In genomic region chr2:66433945-66434678, GRCh38 we compare ENCODE assay signal across 8 cellular contexts. TPM values are rescaled to one million over a fixed set of nuclear protein-coding genes. Genes with fewer than 3 reads are reported as not detected.
DNase-seq lines count a peak whose midpoint lies in the region; ATAC-seq and TF ChIP-seq lines count a peak whose summit lies in the region.

No MANE protein-coding gene starts in this region.

- H3K27ac ChIP-seq in PC-3 (ENCODE audit: low read length): peak overlapping the region; percentile 55; the same call in 1 of the 2 replicates
- peak overlapping the region; percentile 64 to 80 for H3K27ac ChIP-seq in liver (ENCODE audit: low read depth in 1 of 2, low read length in 2 of 2)
- peak overlapping the region; percentile 97 for H3K27ac ChIP-seq in stomach smooth muscle (ENCODE audit: low read length)

- peak overlapping the region; percentile 74 for H3K4me3 Mint-ChIP-seq in activated CD4-positive, alpha-beta T cell treated with anti-CD3 and anti-CD28 coated beads, Interleukin-2, amount 10 ng/mL, durations not matched to agents 24 days and 14 days
- H3K4me3 Mint-ChIP-seq in dendritic cell treated with granulocyte-macrophage colony-stimulating factor and Interleukin-4, amounts not matched to agents 40 ng/mL and 50 ng/mL, for 4 days: peak overlapping the region; percentile 94

- CTCF ChIA-PET in PC-3 (lab: Charles Lee): interaction anchor here (0.6 to 1.0 kb wide), 2 partner anchors 142 to 1128 kb away, joined by 3 read pairs; no protein-coding TSS in a partner anchor

- H4K20me1 ChIP-seq in PC-3 (ENCODE audit: low read length): no peaks in the 10 kb centered on the region

- H3K27ac Mint-ChIP-seq in activated CD4-positive, alpha-beta T cell treated with anti-CD3 and anti-CD28 coated beads, Interleukin-2, amount 10 ng/mL, durations not matched to agents 24 days and 14 days: no peak overlapping the region
- peak overlapping the region; percentile 72 for H3K27ac Mint-ChIP-seq in dendritic cell treated with granulocyte-macrophage colony-stimulating factor and Interleukin-4, amounts not matched to agents 40 ng/mL and 50 ng/mL, for 4 days

- TF ChIP-seq RAD21 in liver (IDR thresholded peaks at IDR 0.05): no peak

- peak; percentile 78 for DNase-seq in activated CD4-positive, alpha-beta T cell treated with anti-CD3 and anti-CD28 coated beads, Interleukin-2, amount 10 ng/mL, durations not matched to agents 24 days and 14 days
- no peak for DNase-seq in activated CD4-positive, alpha-beta T cell treated with anti-CD3 and anti-CD28 coated beads for 1 hour
- DNase-seq in PC-3: peak; percentile 53
- no peak for DNase-seq in stimulated activated CD4-positive, alpha-beta T cell treated with anti-CD3 and anti-CD28 coated beads, Interleukin-2, amount 100 ng/mL, for 48 hours

- TF ChIP-seq CTCF in PC-3 (conservative IDR thresholded peaks at IDR 0.05; ENCODE audit: low read depth, low read length) (no peak), liver (IDR thresholded peaks at IDR 0.05; ENCODE audit: low read depth, low read length, missing input control) (no peak)

- no peaks in the 10 kb centered on the region for H3K4me1 ChIP-seq in PC-3 (ENCODE audit: insufficient read depth, low read length)
- H3K4me1 ChIP-seq in liver (ENCODE audit: control insufficient read depth in 4 of 4, insufficient read depth in 4 of 4, low read length in 3 of 4): peaks cover 0 to 27% (median 21%) of the 10 kb centered on the region in 4 donors
- H3K4me1 ChIP-seq in stomach smooth muscle (ENCODE audit: control insufficient read depth, insufficient read depth, low read length): peaks cover 15% of the 10 kb centered on the region

- peaks cover 16% of the 10 kb centered on the region; the same call in 1 of the 2 replicates for H3K79me2 ChIP-seq in PC-3 (ENCODE audit: low read length)

- no peaks in the 10 kb centered on the region for H3K27me3 ChIP-seq in PC-3 (ENCODE audit: low read length)
- no peaks in the 10 kb centered on the region for H3K27me3 ChIP-seq in liver (ENCODE audit: control insufficient read depth in 4 of 4, insufficient read depth in 4 of 4, low read length in 3 of 4)
- no peaks in the 10 kb centered on the region for H3K27me3 ChIP-seq in stomach smooth muscle (ENCODE audit: control insufficient read depth in 1 of 2, insufficient read depth in 2 of 2, low read length in 2 of 2)

- intact Hi-C loops in activated CD4-positive, alpha-beta T cell treated with anti-CD3 and anti-CD28 coated beads, Interleukin-2, amount 10 ng/mL, durations not matched to agents 24 days and 14 days (cut with micrococcal nuclease): loop anchor here (2.0 to 10.0 kb wide), 4 partner anchors 145 to 1411 kb away; no protein-coding TSS in a partner anchor
- intact Hi-C loops in PC-3 (cut with micrococcal nuclease): loop anchor here (5.0 to 10.0 kb wide), 3 partner anchors 781 to 1598 kb away; partner anchors contain the start of gene ETAA1
- intact Hi-C loops in dendritic cell treated with granulocyte-macrophage colony-stimulating factor and Interleukin-4, amounts not matched to agents 40 ng/mL and 50 ng/mL, for 4 days (cut with micrococcal nuclease): loop anchor here (10.0 kb wide), 1 partner anchor 961 kb away; the partner anchor contains the start of gene ETAA1

- POLR2A ChIA-PET in PC-3 (lab: Charles Lee; ENCODE audit: unreplicated experiment): interaction anchor here (0.5 to 0.7 kb wide), 6 partner anchors 141 to 1207 kb away, joined by 3 to 15 read pairs (median 3); partner anchors contain the start of gene ACTR2

- no peaks in the 10 kb centered on the region for H3F3A ChIP-seq in PC-3 (ENCODE audit: low read length, unreplicated experiment)

- H3K36me3 Mint-ChIP-seq in activated CD4-positive, alpha-beta T cell treated with anti-CD3 and anti-CD28 coated beads, Interleukin-2, amount 10 ng/mL, durations not matched to agents 24 days and 14 days (ENCODE audit: low read depth): peaks cover 2% of the 10 kb centered on the region
- H3K36me3 Mint-ChIP-seq in dendritic cell treated with granulocyte-macrophage colony-stimulating factor and Interleukin-4, amounts not matched to agents 40 ng/mL and 50 ng/mL, for 4 days (ENCODE audit: low read depth): no peaks in the 10 kb centered on the region

- BruUV-seq in PC-3 (replicated peaks; lab: Mats Ljungman, UMichigan): no TSS peak

- H3K36me3 ChIP-seq in PC-3 (ENCODE audit: low read depth, low read length) (no peaks in the 10 kb centered on the region), liver (ENCODE audit: control insufficient read depth in 4 of 4, insufficient read depth in 3 of 4, low read depth in 1 of 4, low read length in 3 of 4) (peaks cover 0 to 3% (median 0%) of the 10 kb centered on the region in 4 donors), stomach smooth muscle (ENCODE audit: control insufficient read depth in 2 of 2, insufficient read depth in 2 of 2, low read length in 2 of 2) (peaks cover 9 to 11% of the 10 kb centered on the region in 2 donors)

- H3K9me3 ChIP-seq in PC-3 (ENCODE audit: low read length) (no peaks in the 10 kb centered on the region), liver (ENCODE audit: control insufficient read depth in 4 of 4, low read length in 3 of 4) (no peaks in the 10 kb centered on the region), stomach smooth muscle (ENCODE audit: control insufficient read depth in 2 of 2, low read length in 2 of 2) (no peaks in the 10 kb centered on the region)

- H3K4me3 ChIP-seq in PC-3 (ENCODE audit: low read length): peak overlapping the region; percentile 91
- H3K4me3 ChIP-seq in liver (ENCODE audit: low read depth in 1 of 3, low read length in 3 of 3): peak overlapping the region; percentile 73 to 82 (median 82)
- peak overlapping the region; percentile 61 to 95 for H3K4me3 ChIP-seq in stomach smooth muscle (ENCODE audit: low read length in 2 of 2)

- peaks cover 15% of the 10 kb centered on the region for H3K4me1 Mint-ChIP-seq in activated CD4-positive, alpha-beta T cell treated with anti-CD3 and anti-CD28 coated beads, Interleukin-2, amount 10 ng/mL, durations not matched to agents 24 days and 14 days
- peaks cover 51% of the 10 kb centered on the region for H3K4me1 Mint-ChIP-seq in dendritic cell treated with granulocyte-macrophage colony-stimulating factor and Interleukin-4, amounts not matched to agents 40 ng/mL and 50 ng/mL, for 4 days (ENCODE audit: low read depth)

- ATAC-seq in HG03432 (IDR thresholded peaks at IDR 0.05; ENCODE audit: unreplicated experiment) (peak; percentile 50), PC-3 (peak; percentile 45)

- peaks cover 78% of the 10 kb centered on the region for H3K27me3 Mint-ChIP-seq in activated CD4-positive, alpha-beta T cell treated with anti-CD3 and anti-CD28 coated beads, Interleukin-2, amount 10 ng/mL, durations not matched to agents 24 days and 14 days
- peaks cover 84% of the 10 kb centered on the region for H3K27me3 Mint-ChIP-seq in dendritic cell treated with granulocyte-macrophage colony-stimulating factor and Interleukin-4, amounts not matched to agents 40 ng/mL and 50 ng/mL, for 4 days

- H2AFZ ChIP-seq in PC-3 (ENCODE audit: low read length): peak overlapping the region; percentile 91

- H3K9ac ChIP-seq in PC-3 (ENCODE audit: low read length): peak overlapping the region; percentile 74
- H3K9ac ChIP-seq in liver (ENCODE audit: low read depth in 1 of 2, low read length in 2 of 2): peak overlapping the region; percentile 58 to 64
- H3K9ac ChIP-seq in stomach smooth muscle (ENCODE audit: low read length in 2 of 2): peak overlapping the region; percentile 93 to 95

- H3K4me2 ChIP-seq in PC-3 (ENCODE audit: low read length): peak overlapping the region; percentile 95

- under 1% methylated on average over 61 of the region's 61 CpGs for WGBS in liver

- H3K9me2 ChIP-seq in PC-3 (replicated peaks; ENCODE audit: low read length): no peaks in the 10 kb centered on the region

- H3K9me3 Mint-ChIP-seq in activated CD4-positive, alpha-beta T cell treated with anti-CD3 and anti-CD28 coated beads, Interleukin-2, amount 10 ng/mL, durations not matched to agents 24 days and 14 days: no peaks in the 10 kb centered on the region
- H3K9me3 Mint-ChIP-seq in dendritic cell treated with granulocyte-macrophage colony-stimulating factor and Interleukin-4, amounts not matched to agents 40 ng/mL and 50 ng/mL, for 4 days: no peaks in the 10 kb centered on the region

TF ChIP-seq in liver, 16 proteins besides CTCF, POLR2A, EP300 and RAD21 (continues in another document):
- TF ChIP-seq HNF4G (IDR thresholded peaks at IDR 0.05) (no peak), JUND (IDR thresholded peaks at IDR 0.05) (no peak), SP1 (IDR thresholded peaks at IDR 0.05) (no peak), REST (IDR thresholded peaks at IDR 0.05) (no peak), MAX (IDR thresholded peaks at IDR 0.05) (no peak), EGR1 (IDR thresholded peaks at IDR 0.05; ENCODE audit: low read depth in 2 of 2) (no peak), FOXA2 (IDR thresholded peaks at IDR 0.05) (no peak)

RNA-seq across cellular contexts. Expression of gene MEIS1, which starts 0.8 kb away (rescaled TPM):
- 0.31 TPM in 1 of 2 replicates, not detected in the other for total RNA-seq in activated CD4-positive, alpha-beta T cell treated with anti-CD3 and anti-CD28 coated beads, Interleukin-2, amount 10 ng/mL, durations not matched to agents 24 days and 14 days
- total RNA-seq in PC-3 (2014; rRNA removed) (4.1 and 5.9 TPM in 2 replicates), liver (1 to 10 TPM; 6.3 to 8.6 TPM)
- polyA plus RNA-seq in liver: 1 to 10 TPM; 1.6 to 4.7 TPM

Comparison
In these comparisons a context has a peak if more than half of its experiments do, and no peak if none do; other contexts are left out.
1. DNase-seq: peak in activated CD4-positive, alpha-beta T cell treated with anti-CD3 and anti-CD28 coated beads, Interleukin-2, amount 10 ng/mL, durations not matched to agents 24 days and 14 days (single experiment) and PC-3 (single experiment); none in activated CD4-positive, alpha-beta T cell treated with anti-CD3 and anti-CD28 coated beads for 1 hour (single experiment) and stimulated activated CD4-positive, alpha-beta T cell treated with anti-CD3 and anti-CD28 coated beads, Interleukin-2, amount 100 ng/mL, for 48 hours (0 of 2).
2. Peak in every context shown above with its lines, with median percentiles within 50 percentile points of each other: H3K27ac ChIP-seq, H3K4me3 ChIP-seq and H3K9ac ChIP-seq.